19 cellular contexts compared by ENCODE assay signal in the genomic region with DNA sequence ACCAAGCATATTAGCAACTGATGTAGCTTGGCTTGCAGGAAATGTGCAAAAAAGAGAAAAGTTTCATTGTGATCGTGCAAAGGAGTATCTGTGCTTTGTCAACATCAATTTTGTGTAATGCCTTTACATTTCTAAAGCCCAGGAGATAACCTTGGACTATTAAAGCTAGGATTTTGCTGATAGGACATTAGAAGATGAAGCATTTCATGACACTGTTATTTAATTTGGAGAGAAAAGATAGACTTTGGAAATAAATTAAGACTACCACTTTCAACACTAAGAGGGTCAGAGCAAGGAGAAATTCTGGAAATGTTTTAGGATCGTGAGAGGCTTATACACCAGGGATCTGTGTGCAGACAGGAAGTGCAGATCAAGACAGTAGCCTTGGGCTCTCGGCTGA.
"Had no signal": no experiment of that assay in that cellular context is flagged by ENCODE, and none has a peak within 500 bp of the region (broad histone marks: within the 10 kb centered on the region; RNA-seq: fewer than 3 reads in every experiment).

No MANE protein-coding gene starts in this region.

- H3K4me3 ChIP-seq: body of pancreas, gastrocnemius medialis, heart right ventricle, lung, skin epidermis, tibial artery had no signal

- H3K27me3 Mint-ChIP-seq: activated CD4-positive, alpha-beta T cell treated with anti-CD3 and anti-CD28 coated beads, Interleukin-2, amount 10 ng/mL, durations not matched to agents 24 days and 14 days; central memory CD8-positive, alpha-beta T cell; T-helper 17 cell had no signal

- H3K27ac Mint-ChIP-seq: activated CD4-positive, alpha-beta T cell treated with anti-CD3 and anti-CD28 coated beads, Interleukin-2, amount 10 ng/mL, durations not matched to agents 24 days and 14 days; activated naive CD4-positive, alpha-beta T cell treated with anti-CD3 and anti-CD28 coated beads, Interleukin-2, amount 50 U/mL, for 72 hours; activated T-cell treated with anti-CD3 and anti-CD28 coated beads, Interleukin-2, amount 50 U/mL, for 72 hours; T-helper 17 cell; WTC11 had no signal

- H3K36me3 ChIP-seq: gastrocnemius medialis, heart right ventricle, tibial artery had no signal

- DNase-seq: activated CD4-positive, alpha-beta T cell treated with anti-CD3 and anti-CD28 coated beads, Interleukin-2, amount 10 ng/mL, durations not matched to agents 24 days and 14 days; activated CD8-positive, alpha-beta memory T cell treated with anti-CD3 and anti-CD28 coated beads, Interleukin-2, amount 50 U/mL, for 48 hours; activated gamma-delta T cell; activated T-cell treated with anti-CD3 and anti-CD28 coated beads, Interleukin-2, amount 50 U/mL, for 72 hours; amygdala; body of pancreas; effector memory CD4-positive, alpha-beta T cell; gastrocnemius medialis; heart right ventricle; islet precursor cell; stimulated activated CD4-positive, alpha-beta T cell treated with anti-CD3 and anti-CD28 coated beads, Interleukin-4, amount 100 ng/mL, for 24 hours; stimulated activated naive CD4-positive, alpha-beta T cell; T-helper 17 cell; tibial artery had no signal

- ATAC-seq: activated naive CD4-positive, alpha-beta T cell treated with anti-CD3 and anti-CD28 coated beads, Interleukin-2, amount 50 U/mL, for 72 hours; activated T-cell treated with anti-CD3 and anti-CD28 coated beads, Interleukin-2, amount 50 U/mL, for 72 hours; body of pancreas; gastrocnemius medialis; heart right ventricle; T-helper 17 cell; WTC11 had no signal

- H3K36me3 Mint-ChIP-seq: activated naive CD4-positive, alpha-beta T cell treated with anti-CD3 and anti-CD28 coated beads, Interleukin-2, amount 50 U/mL, for 72 hours; WTC11 had no signal

- H3K9me3 ChIP-seq: body of pancreas, gastrocnemius medialis, heart right ventricle, tibial artery had no signal

- H3K27ac ChIP-seq: body of pancreas, gastrocnemius medialis, heart right ventricle, skin epidermis, tibial artery had no signal

- H3K9me3 Mint-ChIP-seq: activated CD4-positive, alpha-beta T cell treated with anti-CD3 and anti-CD28 coated beads, Interleukin-2, amount 10 ng/mL, durations not matched to agents 24 days and 14 days; WTC11 had no signal

- H3K27me3 ChIP-seq: body of pancreas, gastrocnemius medialis, tibial artery had no signal

- H3K4me1 Mint-ChIP-seq: activated CD4-positive, alpha-beta T cell treated with anti-CD3 and anti-CD28 coated beads, Interleukin-2, amount 10 ng/mL, durations not matched to agents 24 days and 14 days; central memory CD8-positive, alpha-beta T cell; T-helper 17 cell had no signal

- H3K4me1 ChIP-seq: body of pancreas, gastrocnemius medialis, heart right ventricle, tibial artery had no signal

- H3K4me3 Mint-ChIP-seq: activated CD4-positive, alpha-beta T cell treated with anti-CD3 and anti-CD28 coated beads, Interleukin-2, amount 10 ng/mL, durations not matched to agents 24 days and 14 days; activated T-cell treated with anti-CD3 and anti-CD28 coated beads, Interleukin-2, amount 50 U/mL, for 72 hours; central memory CD8-positive, alpha-beta T cell; T-helper 17 cell; WTC11 had no signal
